Comparison of ENCODE assay signal across 21 cellular contexts in genomic region chr11:15837901-15838489, GRCh38.
"Had no signal": no experiment of that assay in that cellular context is flagged by ENCODE, and none has a peak within 500 bp of the region (broad histone marks: within the 10 kb centered on the region; RNA-seq: fewer than 3 reads in every experiment).

No MANE protein-coding gene starts in this region.

- H3K4me2 ChIP-seq: neural progenitor cell had no signal

- ATAC-seq: activated CD4-positive, CD25-positive, alpha-beta regulatory T cell treated with anti-CD3 and anti-CD28 coated beads, Interleukin-2, amount 50 U/mL, for 24 hours; activated T-cell treated with anti-CD3 and anti-CD28 coated beads, Interleukin-2, amount 50 U/mL, for 72 hours; heart right ventricle; lower lobe of right lung; naive thymus-derived CD4-positive, alpha-beta T cell; psoas muscle; sciatic nerve; stimulated activated memory B cell treated with anti-CD40 and anti-IgM and Interleukin-4, amounts not matched to agents 10 μg/mL and 1 μg/mL and 100 μg/mL, for 72 hours had no signal

- H3K27me3 ChIP-seq: ascending aorta, breast epithelium, heart right ventricle, neural progenitor cell, spleen, testis, upper lobe of left lung had no signal

- H3K4me3 ChIP-seq: ascending aorta, breast epithelium, heart right ventricle, lower lobe of right lung, neural progenitor cell, psoas muscle, spleen, testis, upper lobe of left lung had no signal

- H3K4me1 ChIP-seq: ascending aorta, breast epithelium, lower lobe of right lung, testis had no signal

- H2AFZ ChIP-seq: neural progenitor cell had no signal

- H3K9me3 ChIP-seq: ascending aorta, breast epithelium, heart right ventricle, lower lobe of right lung, psoas muscle, spleen, testis, upper lobe of left lung had no signal

- H3K36me3 ChIP-seq: ascending aorta, breast epithelium, heart right ventricle, lower lobe of right lung, neural progenitor cell, spleen, upper lobe of left lung had no signal

- H3K27ac ChIP-seq: ascending aorta, breast epithelium, heart right ventricle, lower lobe of right lung, neural progenitor cell, psoas muscle, spleen, testis, upper lobe of left lung had no signal

- DNase-seq: activated CD4-positive, alpha-beta T cell treated with anti-CD3 and anti-CD28 coated beads, Interleukin-2, amount 50 U/mL, for 1 hour; activated CD8-positive, alpha-beta memory T cell treated with anti-CD3 and anti-CD28 coated beads, Interleukin-2, amount 50 U/mL, for 48 hours; activated effector memory CD4-positive, alpha-beta T cell treated with anti-CD3 and anti-CD28 coated beads, Interleukin-2, amount 50 U/mL, for 16 hours; activated naive CD4-positive, alpha-beta T cell treated with anti-CD3 and anti-CD28 coated beads, Interleukin-2, amount 50 U/mL, for 16 hours; activated T-cell treated with anti-CD3 and anti-CD28 coated beads, Interleukin-2, amount 50 U/mL, for 72 hours; cortex of kidney; heart right ventricle; lower lobe of right lung; midbrain; naive thymus-derived CD4-positive, alpha-beta T cell; psoas muscle; spleen; stimulated activated CD4-positive, alpha-beta T cell treated with anti-CD3 and anti-CD28 coated beads, Interleukin-4, amount 100 ng/mL, for 4 hours; testis; upper lobe of left lung had no signal
